12 cellular contexts compared by ENCODE assay signal in genomic region chr7:102933763-102934162, GRCh38. TPM values are rescaled to one million over a fixed set of nuclear protein-coding genes. Genes with fewer than 3 reads are reported as not detected.
A peak's percentile ranks its signal among the peaks of the same experiment; 100 is the strongest.
DNase-seq lines count a peak whose midpoint lies in the region; ATAC-seq, FAIRE-seq and TF ChIP-seq lines count a peak whose summit lies in the region.
"Had no signal": no experiment of that assay in that cellular context is flagged by ENCODE, and none has a peak within 500 bp of the region (broad histone marks: within the 10 kb centered on the region; RNA-seq: fewer than 3 reads in every experiment).

No MANE protein-coding gene starts in this region.

- TF ChIP-seq CTCF in fibroblast of lung (conservative IDR thresholded peaks at IDR 0.05 in 1 of 2, IDR thresholded peaks at IDR 0.05 in 1 of 2; ENCODE audit: low read depth in 1 of 2, low read length in 2 of 2) (no peak), upper lobe of right lung (IDR thresholded peaks at IDR 0.05) (no peak)

- peak overlapping the region; percentile 48 for H3K4me2 ChIP-seq in fibroblast of lung (ENCODE audit: extremely low read depth, insufficient read depth, low read length)

- H3K27ac ChIP-seq in fibroblast of lung (ENCODE audit: insufficient read depth, low read length) (peak overlapping the region; percentile 81), muscle layer of duodenum (ENCODE audit: low read length) (peak overlapping the region; percentile 58), upper lobe of right lung (peak overlapping the region; percentile 24)
- H3K27ac ChIP-seq: spleen had no signal

- H3K27me3 ChIP-seq in fibroblast of lung (ENCODE audit: control insufficient read depth, insufficient read depth, low read length) (no peaks in the 10 kb centered on the region), muscle layer of duodenum (ENCODE audit: low read depth, low read length) (no peaks in the 10 kb centered on the region), upper lobe of right lung (no peaks in the 10 kb centered on the region)
- H3K27me3 ChIP-seq: spleen had no signal

- DNase-seq in NCI-H69 (lab: John Stamatoyannopoulos, UW) (peak; percentile 38), fibroblast of lung (ENCODE audit: low read depth in 2 of 2) (peak; percentile 97 to 98), upper lobe of right lung (peak; percentile 63), cerebellum (ENCODE audit: low spot score) (no peak), GM12892 (ENCODE audit: insufficient read length) (no peak)
- no peak for DNase-seq in activated naive CD4-positive, alpha-beta T cell treated with anti-CD3 and anti-CD28 coated beads, Interleukin-2, amount 50 U/mL, for 16 hours
- DNase-seq in activated naive CD4-positive, alpha-beta T cell treated with Interleukin-2 at 50 U/mL for 16 hours = no peak
- DNase-seq: activated CD4-positive, alpha-beta T cell treated with anti-CD3 and anti-CD28 coated beads, Interleukin-2, amount 50 U/mL, for 4 hours; effector memory CD8-positive, alpha-beta T cell; NCI-H1930; spleen had no signal

- no peak for TF ChIP-seq POLR2A in GM12892 (IDR thresholded peaks at IDR 0.05; ENCODE audit: low read depth, low read length)

- peaks cover 2% of the 10 kb centered on the region for H3K4me1 ChIP-seq in fibroblast of lung (ENCODE audit: control insufficient read depth, extremely low read depth, insufficient read depth, low read length)
- H3K4me1 ChIP-seq in muscle layer of duodenum (ENCODE audit: control insufficient read depth in 1 of 2, insufficient read depth in 2 of 2, low read length in 2 of 2) = peaks cover 0 to 8% of the 10 kb centered on the region in 2 donors
- H3K4me1 ChIP-seq in upper lobe of right lung = peaks cover 13% of the 10 kb centered on the region

- no peak for FAIRE-seq in GM12892 (lab: Jason Lieb, UNC)

- no peaks in the 10 kb centered on the region for H3K36me3 ChIP-seq in fibroblast of lung (ENCODE audit: control insufficient read depth, insufficient read depth, low read length)
- H3K36me3 ChIP-seq in muscle layer of duodenum (ENCODE audit: control insufficient read depth in 1 of 2, insufficient read depth in 2 of 2, low read length in 2 of 2) = no peaks in the 10 kb centered on the region
- H3K36me3 ChIP-seq in upper lobe of right lung = no peaks in the 10 kb centered on the region
- H3K36me3 ChIP-seq: spleen had no signal

- peak overlapping the region; percentile 24 for H2AFZ ChIP-seq in fibroblast of lung (ENCODE audit: low read length)

- H3K9me3 ChIP-seq in fibroblast of lung (ENCODE audit: control insufficient read depth, insufficient read depth, low read depth, low read length) (no peaks in the 10 kb centered on the region), muscle layer of duodenum (ENCODE audit: control insufficient read depth in 1 of 2, low read length in 2 of 2) (no peaks in the 10 kb centered on the region), upper lobe of right lung (no peaks in the 10 kb centered on the region)
- H3K9me3 ChIP-seq: spleen had no signal

- intact Hi-C loops in upper lobe of right lung (cut with DNase I) = no loop called here

- no peak overlapping the region for H3K9ac ChIP-seq in fibroblast of lung (ENCODE audit: insufficient read depth, low read length)

- H4K20me1 ChIP-seq in fibroblast of lung (ENCODE audit: control insufficient read depth, extremely low read depth, insufficient read depth, low read length) = no peaks in the 10 kb centered on the region

- H3K4me3 ChIP-seq in fibroblast of lung (replicated peaks in 1 of 4; ENCODE audit: control extremely low read depth in 1 of 4, insufficient read depth in 1 of 4, low read depth in 3 of 4, low read length in 4 of 4) = peak overlapping the region in 1 of 4 experiments; percentile 1
- no peak overlapping the region for H3K4me3 ChIP-seq in muscle layer of duodenum (ENCODE audit: low read depth in 1 of 2, low read length in 2 of 2)
- no peak overlapping the region for H3K4me3 ChIP-seq in upper lobe of right lung
- H3K4me3 ChIP-seq: spleen had no signal

- peak; percentile 67 for ATAC-seq in upper lobe of right lung
- ATAC-seq: effector memory CD8-positive, alpha-beta T cell had no signal

- no peaks in the 10 kb centered on the region for H3K79me2 ChIP-seq in fibroblast of lung (ENCODE audit: control insufficient read depth, insufficient read depth, low read length)

RNA-seq across cellular contexts. Expression of gene LRRC17, which starts 21.0 kb away (rescaled TPM):
- total RNA-seq in fibroblast of lung (12.6 and 30.8 TPM in 2 replicates), upper lobe of right lung (0.58 TPM), cerebellum (33.6 TPM)
- polyA plus RNA-seq in fibroblast of lung = 31.5 and 103 TPM in 2 replicates
- 15.7 and 55.0 TPM in 2 replicates for polyA plus RNA-seq in fibroblast of lung (2012)
- polyA minus RNA-seq in fibroblast of lung (ENCODE audit: low replicate concordance) = 0.63 and 13.7 TPM in 2 replicates
- polyA plus RNA-seq in GM12892 (2012; ENCODE audit: missing spikeins) = not detected

Comparison
In these comparisons a context has a peak if more than half of its experiments do, and no peak if none do; other contexts are left out.
1. DNase-seq: peak in NCI-H69 (single experiment), fibroblast of lung (2 of 2) and upper lobe of right lung (single experiment); none in activated naive CD4-positive, alpha-beta T cell treated with anti-CD3 and anti-CD28 coated beads, Interleukin-2, amount 50 U/mL, for 16 hours (single experiment), cerebellum (single experiment), GM12892 (single experiment) and activated naive CD4-positive, alpha-beta T cell treated with Interleukin-2 at 50 U/mL for 16 hours (single experiment).
2. H3K27ac ChIP-seq: peak in every context shown above with its lines; median percentile 81 in fibroblast of lung; 58 in muscle layer of duodenum; 24 in upper lobe of right lung.